10 cellular contexts compared by ENCODE assay signal in genomic region chr9:135909371-135909770, GRCh38. TPM values are rescaled to one million over a fixed set of nuclear protein-coding genes. Genes with fewer than 3 reads are reported as not detected.
DNase-seq lines count a peak whose midpoint lies in the region; ATAC-seq and TF ChIP-seq lines count a peak whose summit lies in the region.
"Had no signal": no experiment of that assay in that cellular context is flagged by ENCODE, and none has a peak within 500 bp of the region (broad histone marks: within the 10 kb centered on the region; RNA-seq: fewer than 3 reads in every experiment).

No MANE protein-coding gene starts in this region.

- DNase-seq in T-helper 2 cell treated with Interferon-gamma antibody and Interleukin-4, amounts not matched to agents 5 μg/mL and 100 μg/mL, for 36 hours (ENCODE audit: low spot score): no peak
- DNase-seq in T-helper 2 cell: no peak
- DNase-seq in PC-3: no peak
- no peak for DNase-seq in mammary epithelial cell
- no peak for DNase-seq in osteocyte (ENCODE audit: extremely low spot score, unreplicated experiment)
- DNase-seq in cardiac septum (ENCODE audit: low spot score): no peak
- DNase-seq: MG63, WERI-Rb-1 had no signal

- intact Hi-C loops in PC-3 (cut with micrococcal nuclease): loop anchor here (5.0 kb wide), 1 partner anchor 53 kb away; the partner anchor contains the start of gene UBAC1
- intact Hi-C loops in mammary epithelial cell (cut with micrococcal nuclease): loop anchor here (5.0 kb wide), 2 partner anchors 43 to 198 kb away; no protein-coding TSS in a partner anchor
- intact Hi-C loops in cardiac septum (cut with DNase I): loop anchor here (5.0 kb wide), 2 partner anchors 42 to 208 kb away; partner anchors contain the start of gene TMEM250

- dilution Hi-C loops in mammary epithelial cell (cut with HindIII; ENCODE audit: low sequenced_read_pairs): no loop called here

- H4K20me1 ChIP-seq in PC-3 (ENCODE audit: low read length) (0 out of 2 replicates have a peak, but pooled peaks cover 9% of the 10 kb centered on the region), mammary epithelial cell (ENCODE audit: insufficient read depth, low read length) (no peaks in the 10 kb centered on the region)

- 100% methylated on average over 6 of the region's 6 CpGs for WGBS in mammary epithelial cell (ENCODE audit: low coverage, missing lambda C conversion rate)

- no peaks in the 10 kb centered on the region for H3K9me3 ChIP-seq in PC-3 (ENCODE audit: low read length)
- peaks cover 4% of the 10 kb centered on the region for H3K9me3 ChIP-seq in mammary epithelial cell (replicated peaks; ENCODE audit: insufficient read depth, low read length)

- H3F3A ChIP-seq in PC-3 (ENCODE audit: low read length, unreplicated experiment): peaks cover 9% of the 10 kb centered on the region

- peaks cover 29% of the 10 kb centered on the region for H3K4me1 Mint-ChIP-seq in T-helper 2 cell treated with Interferon-gamma antibody and Interleukin-4, amounts not matched to agents 5 μg/mL and 100 μg/mL, for 36 hours (ENCODE audit: low read depth)
- H3K4me1 Mint-ChIP-seq in osteocyte (ENCODE audit: unreplicated experiment): peaks cover 37% of the 10 kb centered on the region

- CTCF ChIA-PET in PC-3 (lab: Charles Lee) (no interaction called here), mammary epithelial cell (lab: Charles Lee; ENCODE audit: low non-redundant PET) (no interaction called here)

- H3K9ac ChIP-seq in PC-3 (ENCODE audit: low read length) (no peak overlapping the region), mammary epithelial cell (ENCODE audit: insufficient read depth, low read length) (no peak overlapping the region)

- H3K4me3 ChIP-seq in PC-3 (ENCODE audit: low read length) (peak overlapping the region; percentile 75; the same call in 1 of the 2 replicates), mammary epithelial cell (replicated peaks in 1 of 3; ENCODE audit: insufficient read depth in 1 of 3, low read depth in 2 of 3, low read length in 3 of 3) (no peak overlapping the region)

- H3K36me3 ChIP-seq in PC-3 (ENCODE audit: low read depth, low read length) (peaks cover 11% of the 10 kb centered on the region), mammary epithelial cell (ENCODE audit: insufficient read depth, low read length) (peaks cover 3% of the 10 kb centered on the region)

- H3K27me3 Mint-ChIP-seq in T-helper 2 cell treated with Interferon-gamma antibody and Interleukin-4, amounts not matched to agents 5 μg/mL and 100 μg/mL, for 36 hours (ENCODE audit: low read depth): no peaks in the 10 kb centered on the region
- no peaks in the 10 kb centered on the region for H3K27me3 Mint-ChIP-seq in osteocyte (ENCODE audit: unreplicated experiment)

- peak overlapping the region; percentile 83 for H3K4me3 Mint-ChIP-seq in T-helper 2 cell treated with Interferon-gamma antibody and Interleukin-4, amounts not matched to agents 5 μg/mL and 100 μg/mL, for 36 hours
- peak overlapping the region; percentile 68 for H3K4me3 Mint-ChIP-seq in osteocyte (ENCODE audit: unreplicated experiment)

- H3K79me2 ChIP-seq in PC-3 (ENCODE audit: low read length): peaks cover 58% of the 10 kb centered on the region
- H3K79me2 ChIP-seq in mammary epithelial cell (ENCODE audit: insufficient read depth, low read length): peaks cover 67% of the 10 kb centered on the region

- in situ Hi-C loops in mammary epithelial cell (cut with MboI; ENCODE audit: low sequenced_read_pairs in 2 of 2): no loop called here

- H3K27ac Mint-ChIP-seq in T-helper 2 cell treated with Interferon-gamma antibody and Interleukin-4, amounts not matched to agents 5 μg/mL and 100 μg/mL, for 36 hours: no peak overlapping the region
- H3K27ac Mint-ChIP-seq in osteocyte (ENCODE audit: unreplicated experiment): no peak overlapping the region

- no peaks in the 10 kb centered on the region for H3K9me2 ChIP-seq in PC-3 (replicated peaks; ENCODE audit: low read length)

- no peak overlapping the region for H3K27ac ChIP-seq in PC-3 (ENCODE audit: low read length)
- H3K27ac ChIP-seq in mammary epithelial cell (ENCODE audit: insufficient read depth, low read depth, low read length): no peak overlapping the region
- H3K27ac ChIP-seq: WERI-Rb-1 had no signal

- H3K4me1 ChIP-seq in PC-3 (ENCODE audit: insufficient read depth, low read length) (peaks cover 32% of the 10 kb centered on the region), mammary epithelial cell (ENCODE audit: insufficient read depth, low read length) (peaks cover 34% of the 10 kb centered on the region)

- H3K36me3 Mint-ChIP-seq in T-helper 2 cell treated with Interferon-gamma antibody and Interleukin-4, amounts not matched to agents 5 μg/mL and 100 μg/mL, for 36 hours (ENCODE audit: low read depth): peaks cover 56% of the 10 kb centered on the region
- H3K36me3 Mint-ChIP-seq in osteocyte (ENCODE audit: unreplicated experiment): peaks cover 35% of the 10 kb centered on the region

- H3K9me3 Mint-ChIP-seq in T-helper 2 cell treated with Interferon-gamma antibody and Interleukin-4, amounts not matched to agents 5 μg/mL and 100 μg/mL, for 36 hours: peaks cover 10% of the 10 kb centered on the region
- peaks cover 21% of the 10 kb centered on the region for H3K9me3 Mint-ChIP-seq in osteocyte (ENCODE audit: unreplicated experiment)

- POLR2A ChIA-PET in PC-3 (lab: Charles Lee; ENCODE audit: unreplicated experiment): no interaction called here

- TF ChIP-seq CTCF in PC-3 (conservative IDR thresholded peaks at IDR 0.05; ENCODE audit: low read depth, low read length) (no peak), mammary epithelial cell (conservative IDR thresholded peaks at IDR 0.05 in 1 of 2, IDR thresholded peaks at IDR 0.05 in 1 of 2; ENCODE audit: extremely low read depth in 1 of 2, insufficient read depth in 1 of 2, low read depth in 1 of 2, low read length in 2 of 2) (no peak), osteocyte (IDR thresholded peaks at IDR 0.05) (no peak)

- ATAC-seq in PC-3: no peak
- no peak for ATAC-seq in GM19452 (IDR thresholded peaks at IDR 0.05; ENCODE audit: unreplicated experiment)
- ATAC-seq in GM21381 (IDR thresholded peaks at IDR 0.05; ENCODE audit: unreplicated experiment): no peak

- H3K27me3 ChIP-seq in PC-3 (ENCODE audit: low read length): no peaks in the 10 kb centered on the region
- H3K27me3 ChIP-seq in mammary epithelial cell (ENCODE audit: insufficient read depth, low read length): no peaks in the 10 kb centered on the region
- H3K27me3 ChIP-seq: MG63 had no signal

- H3K4me2 ChIP-seq in PC-3 (ENCODE audit: low read length): peak overlapping the region; percentile 86
- H3K4me2 ChIP-seq in mammary epithelial cell (ENCODE audit: insufficient read depth, low read depth, low read length): peak overlapping the region; percentile 83

- H2AFZ ChIP-seq in PC-3 (ENCODE audit: low read length): no peak overlapping the region
- H2AFZ ChIP-seq in mammary epithelial cell (ENCODE audit: low read depth, low read length): no peak overlapping the region

- BruUV-seq in PC-3 (replicated peaks; lab: Mats Ljungman, UMichigan) (no TSS peak), mammary epithelial cell (replicated peaks; lab: Mats Ljungman, UMichigan) (no TSS peak)

RNA-seq across cellular contexts. Expression of gene CAMSAP1, which starts 2.0 kb away (rescaled TPM):
- total RNA-seq in PC-3 (2014; rRNA removed) (16.4 and 32.0 TPM in 2 replicates), mammary epithelial cell (10 to 100 TPM; 23.5 to 25.5 TPM), osteocyte (34.4 and 37.1 TPM in 2 replicates), cardiac septum (25.5 TPM)
- 6.0 TPM for polyA plus RNA-seq in mammary epithelial cell
- polyA minus RNA-seq in mammary epithelial cell: 25.7 TPM

RNA-seq across cellular contexts. Expression of gene UBAC1, which starts 51.8 kb away (rescaled TPM):
- 65.9 and 77.3 TPM in 2 replicates for total RNA-seq in PC-3 (2014; rRNA removed)
- total RNA-seq in mammary epithelial cell: 10 to 100 TPM; 39.2 to 43.4 TPM
- 48.8 TPM for polyA plus RNA-seq in mammary epithelial cell
- 47.1 TPM for polyA minus RNA-seq in mammary epithelial cell
- total RNA-seq in osteocyte: 38.9 and 41.9 TPM in 2 replicates
- 90.3 TPM for total RNA-seq in cardiac septum
